In genomic region chr4:77600521-77601451, GRCh38 we compare ENCODE assay signal across 1 cellular context.
TF ChIP-seq lines count a peak whose summit lies in the region.

No MANE protein-coding gene starts in this region.

TF ChIP-seq in GM23338, 12 proteins besides CTCF, POLR2A, EP300 and RAD21 (continued from another document):
- no peak for TF ChIP-seq JUNB (IDR thresholded peaks at IDR 0.05; ENCODE audit: unreplicated experiment)
- no peak for TF ChIP-seq ZNF331 (CRISPR knock-in tag; IDR thresholded peaks at IDR 0.05; ENCODE audit: low read depth)
